In genomic region chr19:34904521-34904845, GRCh38 we compare ENCODE assay signal across 19 cellular contexts.
"Had no signal": no experiment of that assay in that cellular context is flagged by ENCODE, and none has a peak within 500 bp of the region (broad histone marks: within the 10 kb centered on the region; RNA-seq: fewer than 3 reads in every experiment).

No MANE protein-coding gene starts in this region.

- ATAC-seq: activated CD8-positive, alpha-beta T cell treated with anti-CD3 and anti-CD28 coated beads for 36 hours; left lobe of liver; natural killer cell; stimulated activated naive B cell treated with anti-CD40 and anti-IgM and Interleukin-4, amounts not matched to agents 10 μg/mL and 1 μg/mL and 100 μg/mL, for 72 hours had no signal

- H3K9me3 Mint-ChIP-seq: activated CD8-positive, alpha-beta T cell treated with anti-CD3 and anti-CD28 coated beads for 36 hours; activated naive CD8-positive, alpha-beta T cell treated with anti-CD3 and anti-CD28 coated beads for 36 hours; memory B cell; natural killer cell; stimulated activated naive B cell treated with anti-CD40 and anti-IgM and Interleukin-4, amounts not matched to agents 10 μg/mL and 1 μg/mL and 100 μg/mL, for 72 hours had no signal

- H3K36me3 Mint-ChIP-seq: brain had no signal

- H3K4me3 ChIP-seq: coronary artery had no signal

- H3K4me1 Mint-ChIP-seq: brain had no signal

- H3K4me3 Mint-ChIP-seq: memory B cell, natural killer cell had no signal

- DNase-seq: activated CD4-positive, alpha-beta T cell treated with anti-CD3 and anti-CD28 coated beads for 4 hours; activated CD8-positive, alpha-beta T cell treated with anti-CD3 and anti-CD28 coated beads for 36 hours; activated effector memory CD4-positive, alpha-beta T cell treated with anti-CD3 and anti-CD28 coated beads, Interleukin-2, amount 50 U/mL, for 16 hours; activated T-cell treated with anti-CD3 and anti-CD28 coated beads, Interleukin-2, amount 50 U/mL, for 48 hours; central memory CD4-positive, alpha-beta T cell; effector CD4-positive, alpha-beta T cell; foreskin fibroblast; islet precursor cell; natural killer cell; occipital lobe; stimulated activated CD4-positive, alpha-beta T cell treated with anti-CD3 and anti-CD28 coated beads, Interleukin-2, amount 100 ng/mL, for 48 hours; stimulated activated naive B cell treated with anti-CD40 and anti-IgM and Interleukin-4, amounts not matched to agents 10 μg/mL and 1 μg/mL and 100 μg/mL, for 72 hours; T-helper 2 cell; trophoblast cell had no signal

- H3K27ac Mint-ChIP-seq: activated CD8-positive, alpha-beta T cell treated with anti-CD3 and anti-CD28 coated beads for 36 hours; activated naive CD8-positive, alpha-beta T cell treated with anti-CD3 and anti-CD28 coated beads for 36 hours; brain; memory B cell; natural killer cell; stimulated activated naive B cell treated with anti-CD40 and anti-IgM and Interleukin-4, amounts not matched to agents 10 μg/mL and 1 μg/mL and 100 μg/mL, for 72 hours had no signal

- H3K27ac ChIP-seq: coronary artery had no signal
